Comparison of ENCODE assay signal across 1 cellular context in the genomic region with DNA sequence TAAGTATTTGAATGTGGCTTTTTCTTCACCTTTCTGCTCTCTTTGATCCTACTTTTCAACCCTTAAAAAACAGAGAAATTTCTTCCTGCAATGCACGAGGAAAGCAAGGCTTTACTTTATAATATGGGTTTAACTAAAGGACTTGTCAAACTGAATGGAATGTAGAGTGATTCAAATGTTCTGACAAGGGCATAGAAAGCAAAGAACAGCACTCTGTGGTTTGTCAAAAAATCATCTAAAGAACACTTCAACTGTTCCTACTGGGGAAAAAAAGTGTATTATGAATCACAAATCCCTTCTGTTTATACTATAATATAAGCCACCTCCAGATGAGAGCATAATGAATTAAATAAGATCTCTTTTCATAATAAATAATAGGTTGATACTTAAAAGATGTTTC.
TF ChIP-seq lines count a peak whose summit lies in the region.

No MANE protein-coding gene starts in this region.

TF ChIP-seq in GM23338, 12 proteins besides CTCF, POLR2A, EP300 and RAD21 (continued from another document):
- TF ChIP-seq, protein P1, sequence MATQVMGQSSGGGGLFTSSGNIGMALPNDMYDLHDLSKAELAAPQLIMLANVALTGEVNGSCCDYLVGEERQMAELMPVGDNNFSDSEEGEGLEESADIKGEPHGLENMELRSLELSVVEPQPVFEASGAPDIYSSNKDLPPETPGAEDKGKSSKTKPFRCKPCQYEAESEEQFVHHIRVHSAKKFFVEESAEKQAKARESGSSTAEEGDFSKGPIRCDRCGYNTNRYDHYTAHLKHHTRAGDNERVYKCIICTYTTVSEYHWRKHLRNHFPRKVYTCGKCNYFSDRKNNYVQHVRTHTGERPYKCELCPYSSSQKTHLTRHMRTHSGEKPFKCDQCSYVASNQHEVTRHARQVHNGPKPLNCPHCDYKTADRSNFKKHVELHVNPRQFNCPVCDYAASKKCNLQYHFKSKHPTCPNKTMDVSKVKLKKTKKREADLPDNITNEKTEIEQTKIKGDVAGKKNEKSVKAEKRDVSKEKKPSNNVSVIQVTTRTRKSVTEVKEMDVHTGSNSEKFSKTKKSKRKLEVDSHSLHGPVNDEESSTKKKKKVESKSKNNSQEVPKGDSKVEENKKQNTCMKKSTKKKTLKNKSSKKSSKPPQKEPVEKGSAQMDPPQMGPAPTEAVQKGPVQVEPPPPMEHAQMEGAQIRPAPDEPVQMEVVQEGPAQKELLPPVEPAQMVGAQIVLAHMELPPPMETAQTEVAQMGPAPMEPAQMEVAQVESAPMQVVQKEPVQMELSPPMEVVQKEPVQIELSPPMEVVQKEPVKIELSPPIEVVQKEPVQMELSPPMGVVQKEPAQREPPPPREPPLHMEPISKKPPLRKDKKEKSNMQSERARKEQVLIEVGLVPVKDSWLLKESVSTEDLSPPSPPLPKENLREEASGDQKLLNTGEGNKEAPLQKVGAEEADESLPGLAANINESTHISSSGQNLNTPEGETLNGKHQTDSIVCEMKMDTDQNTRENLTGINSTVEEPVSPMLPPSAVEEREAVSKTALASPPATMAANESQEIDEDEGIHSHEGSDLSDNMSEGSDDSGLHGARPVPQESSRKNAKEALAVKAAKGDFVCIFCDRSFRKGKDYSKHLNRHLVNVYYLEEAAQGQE (IDR thresholded peaks at IDR 0.05; ENCODE audit: unreplicated experiment), result no peak
- TF ChIP-seq, protein P2, sequence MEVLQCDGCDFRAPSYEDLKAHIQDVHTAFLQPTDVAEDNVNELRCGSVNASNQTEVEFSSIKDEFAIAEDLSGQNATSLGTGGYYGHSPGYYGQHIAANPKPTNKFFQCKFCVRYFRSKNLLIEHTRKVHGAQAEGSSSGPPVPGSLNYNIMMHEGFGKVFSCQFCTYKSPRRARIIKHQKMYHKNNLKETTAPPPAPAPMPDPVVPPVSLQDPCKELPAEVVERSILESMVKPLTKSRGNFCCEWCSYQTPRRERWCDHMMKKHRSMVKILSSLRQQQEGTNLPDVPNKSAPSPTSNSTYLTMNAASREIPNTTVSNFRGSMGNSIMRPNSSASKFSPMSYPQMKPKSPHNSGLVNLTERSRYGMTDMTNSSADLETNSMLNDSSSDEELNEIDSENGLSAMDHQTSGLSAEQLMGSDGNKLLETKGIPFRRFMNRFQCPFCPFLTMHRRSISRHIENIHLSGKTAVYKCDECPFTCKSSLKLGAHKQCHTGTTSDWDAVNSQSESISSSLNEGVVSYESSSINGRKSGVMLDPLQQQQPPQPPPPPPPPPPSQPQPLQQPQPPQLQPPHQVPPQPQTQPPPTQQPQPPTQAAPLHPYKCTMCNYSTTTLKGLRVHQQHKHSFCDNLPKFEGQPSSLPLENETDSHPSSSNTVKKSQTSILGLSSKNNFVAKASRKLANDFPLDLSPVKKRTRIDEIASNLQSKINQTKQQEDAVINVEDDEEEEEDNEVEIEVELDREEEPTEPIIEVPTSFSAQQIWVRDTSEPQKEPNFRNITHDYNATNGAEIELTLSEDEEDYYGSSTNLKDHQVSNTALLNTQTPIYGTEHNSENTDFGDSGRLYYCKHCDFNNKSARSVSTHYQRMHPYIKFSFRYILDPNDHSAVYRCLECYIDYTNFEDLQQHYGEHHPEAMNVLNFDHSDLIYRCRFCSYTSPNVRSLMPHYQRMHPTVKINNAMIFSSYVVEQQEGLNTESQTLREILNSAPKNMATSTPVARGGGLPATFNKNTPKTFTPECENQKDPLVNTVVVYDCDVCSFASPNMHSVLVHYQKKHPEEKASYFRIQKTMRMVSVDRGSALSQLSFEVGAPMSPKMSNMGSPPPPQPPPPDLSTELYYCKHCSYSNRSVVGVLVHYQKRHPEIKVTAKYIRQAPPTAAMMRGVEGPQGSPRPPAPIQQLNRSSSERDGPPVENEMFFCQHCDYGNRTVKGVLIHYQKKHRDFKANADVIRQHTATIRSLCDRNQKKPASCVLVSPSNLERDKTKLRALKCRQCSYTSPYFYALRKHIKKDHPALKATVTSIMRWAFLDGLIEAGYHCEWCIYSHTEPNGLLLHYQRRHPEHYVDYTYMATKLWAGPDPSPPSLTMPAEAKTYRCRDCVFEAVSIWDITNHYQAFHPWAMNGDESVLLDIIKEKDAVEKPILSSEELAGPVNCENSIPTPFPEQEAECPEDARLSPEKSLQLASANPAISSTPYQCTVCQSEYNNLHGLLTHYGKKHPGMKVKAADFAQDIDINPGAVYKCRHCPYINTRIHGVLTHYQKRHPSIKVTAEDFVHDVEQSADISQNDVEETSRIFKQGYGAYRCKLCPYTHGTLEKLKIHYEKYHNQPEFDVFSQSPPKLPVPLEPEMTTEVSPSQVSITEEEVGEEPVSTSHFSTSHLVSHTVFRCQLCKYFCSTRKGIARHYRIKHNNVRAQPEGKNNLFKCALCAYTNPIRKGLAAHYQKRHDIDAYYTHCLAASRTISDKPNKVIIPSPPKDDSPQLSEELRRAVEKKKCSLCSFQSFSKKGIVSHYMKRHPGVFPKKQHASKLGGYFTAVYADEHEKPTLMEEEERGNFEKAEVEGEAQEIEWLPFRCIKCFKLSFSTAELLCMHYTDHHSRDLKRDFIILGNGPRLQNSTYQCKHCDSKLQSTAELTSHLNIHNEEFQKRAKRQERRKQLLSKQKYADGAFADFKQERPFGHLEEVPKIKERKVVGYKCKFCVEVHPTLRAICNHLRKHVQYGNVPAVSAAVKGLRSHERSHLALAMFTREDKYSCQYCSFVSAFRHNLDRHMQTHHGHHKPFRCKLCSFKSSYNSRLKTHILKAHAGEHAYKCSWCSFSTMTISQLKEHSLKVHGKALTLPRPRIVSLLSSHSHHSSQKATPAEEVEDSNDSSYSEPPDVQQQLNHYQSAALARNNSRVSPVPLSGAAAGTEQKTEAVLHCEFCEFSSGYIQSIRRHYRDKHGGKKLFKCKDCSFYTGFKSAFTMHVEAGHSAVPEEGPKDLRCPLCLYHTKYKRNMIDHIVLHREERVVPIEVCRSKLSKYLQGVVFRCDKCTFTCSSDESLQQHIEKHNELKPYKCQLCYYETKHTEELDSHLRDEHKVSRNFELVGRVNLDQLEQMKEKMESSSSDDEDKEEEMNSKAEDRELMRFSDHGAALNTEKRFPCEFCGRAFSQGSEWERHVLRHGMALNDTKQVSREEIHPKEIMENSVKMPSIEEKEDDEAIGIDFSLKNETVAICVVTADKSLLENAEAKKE (CRISPR knock-in tag; IDR thresholded peaks at IDR 0.05), result no peak
TF ChIP-seq in GM23338: peak in this region for 0.
